22 cellular contexts compared by ENCODE assay signal in genomic region chr15:34796847-34797246, GRCh38. TPM values are rescaled to one million over a fixed set of nuclear protein-coding genes. Genes with fewer than 3 reads are reported as not detected.
"Had no signal": no experiment of that assay in that cellular context is flagged by ENCODE, and none has a peak within 500 bp of the region (broad histone marks: within the 10 kb centered on the region; RNA-seq: fewer than 3 reads in every experiment).

No MANE protein-coding gene starts in this region.

- H3K27ac ChIP-seq: body of pancreas, colonic mucosa, neutrophil, tibial nerve, uterus had no signal

- H3K4me3 ChIP-seq: body of pancreas, colonic mucosa, tibial nerve, uterus had no signal

- DNase-seq: activated CD4-positive, alpha-beta T cell treated with anti-CD3 and anti-CD28 coated beads, Interleukin-2, amount 50 U/mL, for 48 hours; activated naive CD8-positive, alpha-beta T cell treated with anti-CD3 and anti-CD28 coated beads for 36 hours; activated T-cell treated with anti-CD3 and anti-CD28 coated beads for 4 hours; amniotic stem cell; body of pancreas; central memory CD4-positive, alpha-beta T cell; colonic mucosa; erythroblast; head of caudate nucleus; immature natural killer cell; kidney glomerular epithelial cell; mesenchymal stem cell; natural killer cell; stimulated activated CD4-positive, alpha-beta T cell treated with anti-CD3 and anti-CD28 coated beads, Interleukin-2, amount 100 ng/mL, for 24 hours; stimulated activated naive CD4-positive, alpha-beta T cell treated with Interleukin-2 at 50 U/mL for 16 hours; substantia nigra; uterus had no signal

- H3K9me3 ChIP-seq: body of pancreas, colonic mucosa, neutrophil, tibial nerve, uterus had no signal

- H3K4me1 ChIP-seq: colonic mucosa, uterus had no signal

- ATAC-seq: body of pancreas, natural killer cell had no signal

- H3K27me3 ChIP-seq: body of pancreas, uterus had no signal

- H3K36me3 ChIP-seq: colonic mucosa, neutrophil, tibial nerve, uterus had no signal

RNA-seq across cellular contexts. Expression of gene ACTC1, which starts 1.5 kb away (rescaled TPM):
- total RNA-seq: activated naive CD8-positive, alpha-beta T cell treated with anti-CD3 and anti-CD28 coated beads for 36 hours; natural killer cell; renal cortical epithelial cell had no signal

RNA-seq across cellular contexts. Expression of gene GJD2, which starts 42.0 kb away (rescaled TPM):
- total RNA-seq: activated naive CD8-positive, alpha-beta T cell treated with anti-CD3 and anti-CD28 coated beads for 36 hours; colonic mucosa; lower leg skin; natural killer cell; renal cortical epithelial cell; skeletal muscle tissue; tibial nerve had no signal
